16 cellular contexts compared by ENCODE assay signal in genomic region chrX:3263681-3264126, GRCh38.
A peak's percentile ranks its signal among the peaks of the same experiment; 100 is the strongest.
DNase-seq lines count a peak whose midpoint lies in the region; ATAC-seq and TF ChIP-seq lines count a peak whose summit lies in the region.
"Had no signal": no experiment of that assay in that cellular context is flagged by ENCODE, and none has a peak within 500 bp of the region (broad histone marks: within the 10 kb centered on the region; RNA-seq: fewer than 3 reads in every experiment).

No MANE protein-coding gene starts in this region.

- H3K4me3 ChIP-seq in fibroblast of lung (replicated peaks in 1 of 4; ENCODE audit: control extremely low read depth in 1 of 4, insufficient read depth in 1 of 4, low read depth in 3 of 4, low read length in 4 of 4) = no peak overlapping the region
- no peak overlapping the region for H3K4me3 ChIP-seq in trophoblast cell (ENCODE audit: low read depth, low read length)
- no peak overlapping the region for H3K4me3 ChIP-seq in esophagus squamous epithelium
- H3K4me3 ChIP-seq: body of pancreas, gastrocnemius medialis, thoracic aorta had no signal

- no peak for ATAC-seq in HG03354 (IDR thresholded peaks at IDR 0.05; ENCODE audit: poor library complexity, severe bottlenecking, unreplicated experiment)
- ATAC-seq: body of pancreas, gastrocnemius medialis had no signal

- H2AFZ ChIP-seq in fibroblast of lung (ENCODE audit: low read length) (no peak overlapping the region), trophoblast cell (ENCODE audit: insufficient read depth, low read length, poor library complexity) (no peak overlapping the region)

- H3K9ac ChIP-seq in fibroblast of lung (ENCODE audit: insufficient read depth, low read length) = no peak overlapping the region
- H3K9ac ChIP-seq in trophoblast cell (ENCODE audit: low read length) = no peak overlapping the region

- H4K8ac ChIP-seq in trophoblast cell (ENCODE audit: low read depth, low read length) = no peak overlapping the region

- no peak overlapping the region for H2AK5ac ChIP-seq in trophoblast cell (ENCODE audit: low read length)

- no peak overlapping the region for H3K14ac ChIP-seq in trophoblast cell (ENCODE audit: low read length)

- H3K27ac ChIP-seq in RWPE1 (peak overlapping the region; percentile 57), fibroblast of lung (ENCODE audit: insufficient read depth, low read length) (no peak overlapping the region), trophoblast cell (ENCODE audit: low read depth, low read length) (no peak overlapping the region), esophagus squamous epithelium (no peak overlapping the region)
- H3K27ac ChIP-seq: body of pancreas, gastrocnemius medialis, VCaP had no signal

- H3K4me1 ChIP-seq in fibroblast of lung (ENCODE audit: control insufficient read depth, extremely low read depth, insufficient read depth, low read length) (peaks cover 2% of the 10 kb centered on the region), trophoblast cell (ENCODE audit: control insufficient read depth in 1 of 2, insufficient read depth in 2 of 2, low read length in 2 of 2) (no peaks in the 10 kb centered on the region), esophagus squamous epithelium (no peaks in the 10 kb centered on the region)
- H3K4me1 ChIP-seq: body of pancreas, gastrocnemius medialis had no signal

- no peak overlapping the region for H3K23ac ChIP-seq in trophoblast cell (ENCODE audit: low read length)

- intact Hi-C loops in esophagus squamous epithelium (cut with DNase I) = no loop called here

- no peak overlapping the region for H4K91ac ChIP-seq in trophoblast cell (ENCODE audit: low read depth, low read length)

- no peak overlapping the region for H3K4ac ChIP-seq in trophoblast cell (ENCODE audit: low read depth, low read length)

- H2BK120ac ChIP-seq in trophoblast cell (ENCODE audit: insufficient read depth, low read length, poor library complexity) = peak overlapping the region; percentile 66

- DNase-seq in EL = peak; percentile 30
- DNase-seq in RWPE1 (ENCODE audit: low spot score) = no peak
- DNase-seq in fibroblast of lung (ENCODE audit: low read depth in 2 of 2) = peak; percentile 37 to 56
- peak in 1 of 2 donors; percentile 5 for DNase-seq in trophoblast cell
- no peak for DNase-seq in hippocampal formation (lab: John Stamatoyannopoulos, UW)
- no peak for DNase-seq in esophagus squamous epithelium (lab: John Stamatoyannopoulos, UW)
- no peak for DNase-seq in anterior cingulate cortex (lab: John Stamatoyannopoulos, UW)
- DNase-seq: activated gamma-delta T cell treated with Interleukin-2 at 50 U/mL for 16 hours; body of pancreas; CD4-positive, CD25-positive, alpha-beta regulatory T cell; gastrocnemius medialis; MM.1S; posterior cingulate gyrus had no signal

- no peaks in the 10 kb centered on the region for H3K27me3 ChIP-seq in fibroblast of lung (ENCODE audit: control insufficient read depth, insufficient read depth, low read length)
- H3K27me3 ChIP-seq in trophoblast cell (ENCODE audit: insufficient read depth, low read length) = no peaks in the 10 kb centered on the region
- H3K27me3 ChIP-seq in esophagus squamous epithelium = no peaks in the 10 kb centered on the region
- H3K27me3 ChIP-seq: body of pancreas, gastrocnemius medialis had no signal

- H3K9me3 ChIP-seq in fibroblast of lung (ENCODE audit: control insufficient read depth, insufficient read depth, low read depth, low read length) = no peaks in the 10 kb centered on the region
- no peaks in the 10 kb centered on the region for H3K9me3 ChIP-seq in trophoblast cell (ENCODE audit: insufficient read depth, low read depth, low read length)
- no peaks in the 10 kb centered on the region for H3K9me3 ChIP-seq in esophagus squamous epithelium
- H3K9me3 ChIP-seq: body of pancreas, gastrocnemius medialis, thoracic aorta had no signal

- CTCF ChIA-PET in RWPE1 (lab: Yijun Ruan, JAX) = interaction anchor here (1.6 kb wide), 1 partner anchor 285 kb away, joined by 5 read pairs; no protein-coding TSS in a partner anchor

- H2BK5ac ChIP-seq in trophoblast cell (ENCODE audit: low read depth, low read length, poor library complexity) = no peak overlapping the region

- no peaks in the 10 kb centered on the region for H3K79me1 ChIP-seq in trophoblast cell (ENCODE audit: low read length)

- TF ChIP-seq CTCF in RWPE1 (conservative IDR thresholded peaks at IDR 0.05; ENCODE audit: low read depth) (no peak), fibroblast of lung (conservative IDR thresholded peaks at IDR 0.05 in 1 of 2, IDR thresholded peaks at IDR 0.05 in 1 of 2; ENCODE audit: low read depth in 1 of 2, low read length in 2 of 2) (no peak), esophagus squamous epithelium (IDR thresholded peaks at IDR 0.05) (no peak)

- H3K18ac ChIP-seq in trophoblast cell (ENCODE audit: low read length) = no peak overlapping the region

- no peak for TF ChIP-seq POLR2A in esophagus squamous epithelium (IDR thresholded peaks at IDR 0.05)

- H2BK12ac ChIP-seq in trophoblast cell (ENCODE audit: low read length) = peak overlapping the region; percentile 31

- H3K4me2 ChIP-seq in fibroblast of lung (ENCODE audit: extremely low read depth, insufficient read depth, low read length) (no peak overlapping the region), trophoblast cell (ENCODE audit: low read length) (no peak overlapping the region)

- H3K79me2 ChIP-seq in fibroblast of lung (ENCODE audit: control insufficient read depth, insufficient read depth, low read length) (no peaks in the 10 kb centered on the region), trophoblast cell (ENCODE audit: control insufficient read depth, insufficient read depth, low read length, poor library complexity) (no peaks in the 10 kb centered on the region)

- H4K12ac ChIP-seq in trophoblast cell (ENCODE audit: low read depth, low read length) = no peak overlapping the region

- no peaks in the 10 kb centered on the region for H3K36me3 ChIP-seq in fibroblast of lung (ENCODE audit: control insufficient read depth, insufficient read depth, low read length)
- H3K36me3 ChIP-seq in trophoblast cell (ENCODE audit: control insufficient read depth in 1 of 2, insufficient read depth in 2 of 2, low read length in 2 of 2) = no peaks in the 10 kb centered on the region
- no peaks in the 10 kb centered on the region for H3K36me3 ChIP-seq in esophagus squamous epithelium
- H3K36me3 ChIP-seq: gastrocnemius medialis, thoracic aorta had no signal

- no CpG with 5 or more reads among the region's 2 CpGs for WGBS in trophoblast cell (ENCODE audit: extremely low coverage, insufficient coverage, insufficient read length)
- WGBS in esophagus squamous epithelium, 2 donors = 43 to 51% methylated on average over 2 of the region's 2 CpGs

- H4K20me1 ChIP-seq in fibroblast of lung (ENCODE audit: control insufficient read depth, extremely low read depth, insufficient read depth, low read length) = no peaks in the 10 kb centered on the region

- POLR2A ChIA-PET in RWPE1 (lab: Yijun Ruan, JAX; ENCODE audit: low non-redundant PET) = no interaction called here

Comparison
In these comparisons a context has a peak if more than half of its experiments do, and no peak if none do; other contexts are left out.
1. DNase-seq: peak in EL (single experiment) and fibroblast of lung (2 of 2); none in RWPE1 (single experiment), hippocampal formation (0 of 2), esophagus squamous epithelium (single experiment) and anterior cingulate cortex (0 of 58).